Comparison of ENCODE assay signal across 33 cellular contexts in the genomic region with DNA sequence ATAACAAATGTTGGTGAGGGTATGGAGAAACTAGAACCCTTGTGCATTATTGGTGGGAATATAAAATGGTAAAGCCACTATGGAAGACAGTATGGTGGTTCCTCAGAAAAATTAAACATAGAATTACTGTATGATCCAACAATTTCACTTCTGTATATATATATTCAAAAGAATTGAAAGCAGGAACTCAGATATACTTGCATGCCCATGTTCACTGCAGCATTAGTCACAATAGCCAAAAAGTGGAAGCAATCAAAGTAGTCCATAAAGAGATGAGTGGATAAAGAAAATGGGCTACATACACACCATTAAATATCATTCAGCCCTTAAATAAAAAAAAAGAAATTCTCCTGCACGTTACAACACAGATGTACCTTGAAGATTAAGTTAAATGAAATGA.
"Had no signal": no experiment of that assay in that cellular context is flagged by ENCODE, and none has a peak within 500 bp of the region (broad histone marks: within the 10 kb centered on the region; RNA-seq: fewer than 3 reads in every experiment).

No MANE protein-coding gene starts in this region.

- H3K27ac ChIP-seq: SJCRH30, SK-N-MC had no signal

- H3K9me3 ChIP-seq: SJCRH30 had no signal

- H3K4me3 ChIP-seq: SJCRH30, SK-N-MC had no signal

- DNase-seq: activated CD4-positive, alpha-beta memory T cell treated with anti-CD3 and anti-CD28 coated beads, Interleukin-2, amount 10 ng/mL, durations not matched to agents 7 days and 5 days; activated CD4-positive, alpha-beta T cell treated with anti-CD3 and anti-CD28 coated beads for 4 hours; activated CD4-positive, alpha-beta T cell treated with anti-CD3 and anti-CD28 coated beads, Interleukin-2, amount 50 U/mL, for 1 hour; activated CD8-positive, alpha-beta memory T cell treated with anti-CD3 and anti-CD28 coated beads for 24 hours; activated CD8-positive, alpha-beta memory T cell treated with anti-CD3 and anti-CD28 coated beads, Interleukin-2, amount 10 ng/mL, durations not matched to agents 7 days and 5 days; activated CD8-positive, alpha-beta memory T cell treated with anti-CD3 and anti-CD28 coated beads, Interleukin-2, amount 50 U/mL, for 48 hours; activated effector memory CD4-positive, alpha-beta T cell treated with Interleukin-2 at 50 U/mL for 16 hours; activated naive CD4-positive, alpha-beta T cell treated with anti-CD3 and anti-CD28 coated beads, Interleukin-2, amount 10 ng/mL, durations not matched to agents 7 days and 5 days; activated naive CD8-positive, alpha-beta T cell treated with anti-CD3 and anti-CD28 coated beads, Interleukin-2, amount 50 U/mL, for 24 hours; activated T-cell treated with anti-CD3 and anti-CD28 coated beads, Interleukin-2, amount 50 U/mL, for 48 hours; anterior cingulate cortex; caudate nucleus; KG1; MM.1S; NCI-H1092 treated with DMSO at 0.1 percent for 48 hours; NCI-H1417; NCI-H146; NCI-H187; NCI-H2029 treated with DMSO at 0.1 percent for 48 hours; NCI-H2107; NCI-H2171; NCI-H510A; NCI-H526; NCI-H748 treated with DMSO at 0.1 percent for 48 hours; NK-92 treated with Interleukin-12 subunit alpha and Interleukin-12 subunit beta, amount 100 ng/mL, for 24 hours; SHP77; SJCRH30; T1000 had no signal

- H3K27me3 ChIP-seq: SJCRH30 had no signal

- H3K9me3 Mint-ChIP-seq: activated CD4-positive, alpha-beta memory T cell treated with anti-CD3 and anti-CD28 coated beads, Interleukin-2, amount 10 ng/mL, durations not matched to agents 7 days and 5 days; activated naive CD4-positive, alpha-beta T cell treated with anti-CD3 and anti-CD28 coated beads, Interleukin-2, amount 10 ng/mL, durations not matched to agents 7 days and 5 days; activated naive CD8-positive, alpha-beta T cell treated with anti-CD3 and anti-CD28 coated beads, Interleukin-2, amount 50 U/mL, for 24 hours; WTC11 had no signal

- H3K4me3 Mint-ChIP-seq: activated CD4-positive, alpha-beta memory T cell treated with anti-CD3 and anti-CD28 coated beads, Interleukin-2, amount 10 ng/mL, durations not matched to agents 7 days and 5 days; activated CD8-positive, alpha-beta memory T cell treated with anti-CD3 and anti-CD28 coated beads, Interleukin-2, amount 10 ng/mL, durations not matched to agents 7 days and 5 days; activated naive CD4-positive, alpha-beta T cell treated with anti-CD3 and anti-CD28 coated beads, Interleukin-2, amount 10 ng/mL, durations not matched to agents 7 days and 5 days; activated naive CD8-positive, alpha-beta T cell; activated naive CD8-positive, alpha-beta T cell treated with anti-CD3 and anti-CD28 coated beads, Interleukin-2, amount 50 U/mL, for 24 hours; brain; WTC11 had no signal

- H3K27ac Mint-ChIP-seq: activated CD4-positive, alpha-beta memory T cell treated with anti-CD3 and anti-CD28 coated beads, Interleukin-2, amount 10 ng/mL, durations not matched to agents 7 days and 5 days; activated CD8-positive, alpha-beta memory T cell treated with anti-CD3 and anti-CD28 coated beads, Interleukin-2, amount 10 ng/mL, durations not matched to agents 7 days and 5 days; activated naive CD4-positive, alpha-beta T cell treated with anti-CD3 and anti-CD28 coated beads, Interleukin-2, amount 10 ng/mL, durations not matched to agents 7 days and 5 days; activated naive CD8-positive, alpha-beta T cell; activated naive CD8-positive, alpha-beta T cell treated with anti-CD3 and anti-CD28 coated beads, Interleukin-2, amount 50 U/mL, for 24 hours; brain had no signal

- H3K36me3 Mint-ChIP-seq: activated CD8-positive, alpha-beta memory T cell treated with anti-CD3 and anti-CD28 coated beads, Interleukin-2, amount 10 ng/mL, durations not matched to agents 7 days and 5 days; activated naive CD4-positive, alpha-beta T cell treated with anti-CD3 and anti-CD28 coated beads, Interleukin-2, amount 10 ng/mL, durations not matched to agents 7 days and 5 days; WTC11 had no signal

- H3K27me3 Mint-ChIP-seq: activated CD4-positive, alpha-beta memory T cell treated with anti-CD3 and anti-CD28 coated beads, Interleukin-2, amount 10 ng/mL, durations not matched to agents 7 days and 5 days; activated CD8-positive, alpha-beta memory T cell treated with anti-CD3 and anti-CD28 coated beads, Interleukin-2, amount 10 ng/mL, durations not matched to agents 7 days and 5 days; activated naive CD4-positive, alpha-beta T cell treated with anti-CD3 and anti-CD28 coated beads, Interleukin-2, amount 10 ng/mL, durations not matched to agents 7 days and 5 days; activated naive CD8-positive, alpha-beta T cell; activated naive CD8-positive, alpha-beta T cell treated with anti-CD3 and anti-CD28 coated beads, Interleukin-2, amount 50 U/mL, for 24 hours; brain had no signal

- FAIRE-seq: bronchial epithelial cell had no signal
